ENCODE assay signal across 10 cellular contexts in the genomic region with DNA sequence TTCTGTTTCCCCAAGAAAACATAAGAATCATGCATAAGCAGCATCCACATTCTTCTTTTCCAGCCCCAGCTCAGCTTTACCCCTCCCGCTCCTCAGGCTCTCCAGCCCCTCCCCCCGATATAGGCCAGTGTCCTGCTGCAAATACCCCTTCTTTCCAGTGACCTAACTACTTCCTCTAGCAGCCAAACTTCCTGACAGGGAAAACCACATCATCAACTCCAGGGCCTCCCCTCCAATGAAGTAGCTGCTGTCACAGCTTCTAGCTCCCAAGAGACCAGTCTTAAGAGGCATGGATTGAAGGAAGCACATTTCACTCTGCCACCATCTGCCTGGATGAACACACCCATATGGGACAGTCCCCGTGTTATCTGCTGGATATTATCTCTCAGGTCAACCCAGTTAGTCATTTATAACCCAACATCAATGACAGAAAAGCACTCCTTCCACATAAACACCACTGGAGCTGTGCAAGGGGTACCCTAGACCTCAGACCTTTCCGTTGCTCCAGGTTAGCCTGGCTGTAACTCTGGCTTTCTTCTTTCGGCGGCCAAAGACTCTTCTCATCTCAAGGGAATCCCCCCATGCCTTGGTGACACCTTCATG. TPM values are rescaled to one million over a fixed set of nuclear protein-coding genes. Genes with fewer than 3 reads are reported as not detected.
DNase-seq lines count a peak whose midpoint lies in the region; ATAC-seq and TF ChIP-seq lines count a peak whose summit lies in the region.
"Not testable (repeated sequence)": the region's sequence is repeated elsewhere in the genome, so short reads cannot be mapped to it uniquely, and the experiment has no call there.
"Had no signal": no experiment of that assay in that cellular context is flagged by ENCODE, and none has a peak within 500 bp of the region (broad histone marks: within the 10 kb centered on the region; RNA-seq: fewer than 3 reads in every experiment).

No MANE protein-coding gene starts in this region.

- H3K56ac ChIP-seq in mesendoderm (ENCODE audit: low read length): not testable (repeated sequence)

- not testable (repeated sequence) for H2BK120ac ChIP-seq in mesendoderm (ENCODE audit: low read depth, low read length)

- not testable (repeated sequence) for H4K20me1 ChIP-seq in BLaER1; Loucy (ENCODE audit: insufficient read depth, low read length, poor library complexity, severe bottlenecking)

- H2AFZ ChIP-seq in Loucy (ENCODE audit: low read length): not testable (repeated sequence)

- H3K9me3 ChIP-seq in BLaER1; Loucy (ENCODE audit: insufficient read depth, low read depth, low read length): not testable (repeated sequence)

- not testable (repeated sequence) for H3K9me2 ChIP-seq in Loucy (replicated peaks; ENCODE audit: low read depth, low read length)

- not testable (repeated sequence) for H3K27ac ChIP-seq in BLaER1; mesendoderm (ENCODE audit: low read depth, low read length)

- H3K9ac ChIP-seq in BLaER1; Loucy (ENCODE audit: low read depth, low read length, poor library complexity, severe bottlenecking); mesendoderm (ENCODE audit: low read length): not testable (repeated sequence)

- H3K36me3 ChIP-seq in BLaER1: peaks cover 35% of the 10 kb centered on the region
- not testable (repeated sequence) for H3K36me3 ChIP-seq in Loucy (ENCODE audit: insufficient read depth, low read length); mesendoderm (ENCODE audit: control insufficient read depth, insufficient read depth, low read length)

- not testable (repeated sequence) for H3K27me3 ChIP-seq in BLaER1; Loucy (ENCODE audit: insufficient read depth, low read length, poor library complexity, severe bottlenecking); mesendoderm (ENCODE audit: insufficient read depth, low read length, poor library complexity)

- peaks cover 16% of the 10 kb centered on the region for H3K4me1 ChIP-seq in BLaER1
- H3K4me1 ChIP-seq in Loucy (ENCODE audit: insufficient read depth, low read length, poor library complexity, severe bottlenecking); mesendoderm (ENCODE audit: control insufficient read depth, low read depth, low read length): not testable (repeated sequence)

- DNase-seq in NCI-H2171 (lab: John Stamatoyannopoulos, UW) (peak; percentile 80), SK-N-DZ (ENCODE audit: low spot score) (peak; percentile 13), mesendoderm (peak; percentile 18)
- not testable (repeated sequence) for DNase-seq in activated CD4-positive, alpha-beta T cell treated with anti-CD3 and anti-CD28 coated beads for 36 hours; activated naive CD8-positive, alpha-beta T cell treated with anti-CD3 and anti-CD28 coated beads, Interleukin-2, amount 50 U/mL, for 24 hours; stimulated activated naive CD8-positive, alpha-beta T cell treated with anti-CD3 and anti-CD28 coated beads, Interleukin-15, amount 100 ng/mL, for 72 hours

- POLR2A ChIA-PET in activated CD4-positive, alpha-beta T cell treated with anti-CD3 and anti-CD28 coated beads for 36 hours (lab: Charles Lee): interaction anchor here (0.6 kb wide), 1 partner anchor 18 kb away, joined by 12 read pairs; no protein-coding TSS in a partner anchor

- H3K27ac Mint-ChIP-seq in activated CD4-positive, alpha-beta T cell treated with anti-CD3 and anti-CD28 coated beads for 36 hours: peak overlapping the region; percentile 59
- peak overlapping the region; percentile 75 for H3K27ac Mint-ChIP-seq in activated naive CD8-positive, alpha-beta T cell treated with anti-CD3 and anti-CD28 coated beads, Interleukin-2, amount 50 U/mL, for 24 hours
- H3K27ac Mint-ChIP-seq in stimulated activated naive CD8-positive, alpha-beta T cell treated with anti-CD3 and anti-CD28 coated beads, Interleukin-15, amount 100 ng/mL, for 72 hours: peak overlapping the region in 1 of 2 donors; percentile 20

- H4K8ac ChIP-seq in mesendoderm (ENCODE audit: low read depth, low read length): not testable (repeated sequence)

- not testable (repeated sequence) for H3K4me3 Mint-ChIP-seq in activated CD4-positive, alpha-beta T cell treated with anti-CD3 and anti-CD28 coated beads for 36 hours; activated naive CD8-positive, alpha-beta T cell treated with anti-CD3 and anti-CD28 coated beads, Interleukin-2, amount 50 U/mL, for 24 hours; stimulated activated naive CD8-positive, alpha-beta T cell treated with anti-CD3 and anti-CD28 coated beads, Interleukin-15, amount 100 ng/mL, for 72 hours

- not testable (repeated sequence) for H3K27me3 Mint-ChIP-seq in activated CD4-positive, alpha-beta T cell treated with anti-CD3 and anti-CD28 coated beads for 36 hours; activated naive CD8-positive, alpha-beta T cell treated with anti-CD3 and anti-CD28 coated beads, Interleukin-2, amount 50 U/mL, for 24 hours
- H3K27me3 Mint-ChIP-seq in stimulated activated naive CD8-positive, alpha-beta T cell treated with anti-CD3 and anti-CD28 coated beads, Interleukin-15, amount 100 ng/mL, for 72 hours: peaks cover 16% of the 10 kb centered on the region

- not testable (repeated sequence) for H3K4ac ChIP-seq in mesendoderm (ENCODE audit: low read depth, low read length)

- CTCF ChIA-PET in activated CD4-positive, alpha-beta T cell treated with anti-CD3 and anti-CD28 coated beads for 36 hours (lab: Charles Lee): interaction anchor here (0.6 kb wide), 1 partner anchor 1903 kb away, joined by 3 read pairs; no protein-coding TSS in a partner anchor

- not testable (repeated sequence) for H2BK15ac ChIP-seq in mesendoderm (replicated peaks; ENCODE audit: low read depth)

- intact Hi-C loops in activated CD4-positive, alpha-beta T cell treated with anti-CD3 and anti-CD28 coated beads for 36 hours (cut with DNase I, micrococcal nuclease): not testable (repeated sequence)

- not testable (repeated sequence) for TF ChIP-seq CTCF in Loucy (conservative IDR thresholded peaks at IDR 0.05; ENCODE audit: low read length)

- WGBS in mesendoderm (ENCODE audit: extremely low coverage, insufficient coverage, low lambda C conversion rate): no CpG with 5 or more reads among the region's 6 CpGs

- not testable (repeated sequence) for H3K9me3 Mint-ChIP-seq in activated CD4-positive, alpha-beta T cell treated with anti-CD3 and anti-CD28 coated beads for 36 hours (ENCODE audit: low read depth); activated naive CD8-positive, alpha-beta T cell treated with anti-CD3 and anti-CD28 coated beads, Interleukin-2, amount 50 U/mL, for 24 hours; stimulated activated naive CD8-positive, alpha-beta T cell treated with anti-CD3 and anti-CD28 coated beads, Interleukin-15, amount 100 ng/mL, for 72 hours

- H2BK5ac ChIP-seq in mesendoderm (ENCODE audit: low read length): not testable (repeated sequence)

- ATAC-seq in activated CD4-positive, alpha-beta T cell treated with anti-CD3 and anti-CD28 coated beads for 36 hours: peak; percentile 27
- ATAC-seq in activated naive CD8-positive, alpha-beta T cell treated with anti-CD3 and anti-CD28 coated beads, Interleukin-2, amount 50 U/mL, for 24 hours: peak; percentile 73
- peak; percentile 10 for ATAC-seq in stimulated activated naive CD8-positive, alpha-beta T cell treated with anti-CD3 and anti-CD28 coated beads, Interleukin-15, amount 100 ng/mL, for 72 hours

- H3K23ac ChIP-seq in mesendoderm (ENCODE audit: low read length): not testable (repeated sequence)

- H3K4me2 ChIP-seq in BLaER1: peak overlapping the region; percentile 55
- H3K4me2 ChIP-seq in Loucy (ENCODE audit: low read depth, low read length, poor library complexity, severe bottlenecking): peak overlapping the region; percentile 21
- not testable (repeated sequence) for H3K4me2 ChIP-seq in mesendoderm (ENCODE audit: low read length)

- H3K79me1 ChIP-seq in mesendoderm (ENCODE audit: low read length): not testable (repeated sequence)

- peaks cover 39% of the 10 kb centered on the region for H3K4me1 Mint-ChIP-seq in activated CD4-positive, alpha-beta T cell treated with anti-CD3 and anti-CD28 coated beads for 36 hours
- peaks cover 52% of the 10 kb centered on the region for H3K4me1 Mint-ChIP-seq in activated naive CD8-positive, alpha-beta T cell treated with anti-CD3 and anti-CD28 coated beads, Interleukin-2, amount 50 U/mL, for 24 hours
- H3K4me1 Mint-ChIP-seq in stimulated activated naive CD8-positive, alpha-beta T cell treated with anti-CD3 and anti-CD28 coated beads, Interleukin-15, amount 100 ng/mL, for 72 hours: peaks cover 26% of the 10 kb centered on the region

- not testable (repeated sequence) for H3K36me3 Mint-ChIP-seq in activated CD4-positive, alpha-beta T cell treated with anti-CD3 and anti-CD28 coated beads for 36 hours (ENCODE audit: low read depth); activated naive CD8-positive, alpha-beta T cell treated with anti-CD3 and anti-CD28 coated beads, Interleukin-2, amount 50 U/mL, for 24 hours (ENCODE audit: low read depth)

- H3K18ac ChIP-seq in mesendoderm (ENCODE audit: low read length): not testable (repeated sequence)

- not testable (repeated sequence) for H3K79me2 ChIP-seq in Loucy (ENCODE audit: insufficient read depth, low read length); mesendoderm (ENCODE audit: control insufficient read depth, insufficient read depth, low read length)

- not testable (repeated sequence) for H4K5ac ChIP-seq in mesendoderm (ENCODE audit: low read length)

- not testable (repeated sequence) for H3K4me3 ChIP-seq in BLaER1; Loucy (ENCODE audit: low read length, poor library complexity, severe bottlenecking); mesendoderm (ENCODE audit: low read length)

- not testable (repeated sequence) for H2AK5ac ChIP-seq in mesendoderm (ENCODE audit: low read length)

- H3F3A ChIP-seq in Loucy (ENCODE audit: low read depth): not testable (repeated sequence)

RNA-seq across cellular contexts. Expression of gene CD58, which starts 39.1 kb away (rescaled TPM):
- polyA plus RNA-seq in SK-N-DZ (2014; cell fraction: cytosol; rRNA removed): 11.0 and 11.1 TPM in 2 replicates
- 4.0 and 7.0 TPM in 2 replicates for polyA plus RNA-seq in SK-N-DZ (2014; cell fraction: nucleus; rRNA removed)
- total RNA-seq in activated CD4-positive, alpha-beta T cell treated with anti-CD3 and anti-CD28 coated beads for 36 hours: 10 to 100 TPM; 12.4 to 16.0 TPM
- 10.2 TPM for polyA plus RNA-seq in mesendoderm (2013, experiment 1 of 2)
- polyA plus RNA-seq in mesendoderm (2013, experiment 2 of 2): 9.4 TPM

RNA-seq across cellular contexts. Expression of gene IGSF3, which starts 57.6 kb away (rescaled TPM):
- polyA plus RNA-seq in SK-N-DZ (2014; cell fraction: cytosol; rRNA removed): 40.4 and 43.8 TPM in 2 replicates
- polyA plus RNA-seq in SK-N-DZ (2014; cell fraction: nucleus; rRNA removed): 32.5 and 37.6 TPM in 2 replicates
- 1 to 10 TPM; 3.8 to 4.1 TPM for total RNA-seq in activated CD4-positive, alpha-beta T cell treated with anti-CD3 and anti-CD28 coated beads for 36 hours
- polyA plus RNA-seq in mesendoderm (2013, experiment 1 of 2): 11.7 TPM
- polyA plus RNA-seq in mesendoderm (2013, experiment 2 of 2): 11.7 TPM
- total RNA-seq: OCI-LY7 had no signal
- polyA plus RNA-seq: CD8-positive, alpha-beta memory T cell had no signal

Comparison
In these comparisons a context has a peak if more than half of its experiments do, and no peak if none do; other contexts are left out.
1. ATAC-seq: peak in every context shown above with its lines; median percentile 73 in activated naive CD8-positive, alpha-beta T cell treated with anti-CD3 and anti-CD28 coated beads, Interleukin-2, amount 50 U/mL, for 24 hours; 27 in activated CD4-positive, alpha-beta T cell treated with anti-CD3 and anti-CD28 coated beads for 36 hours; 10 in stimulated activated naive CD8-positive, alpha-beta T cell treated with anti-CD3 and anti-CD28 coated beads, Interleukin-15, amount 100 ng/mL, for 72 hours.